In genomic region chr16:66588981-66589713, GRCh38 we compare ENCODE assay signal across 1 cellular context.
TF ChIP-seq lines count a peak whose summit lies in the region.

No MANE protein-coding gene starts in this region.

TF ChIP-seq in endothelial cell of umbilical vein, 7 proteins besides CTCF, POLR2A, EP300 and RAD21 (continued from another document):
- TF ChIP-seq EZH2 (IDR thresholded peaks at IDR 0.05; ENCODE audit: borderline replicate concordance, low read depth, low read length, severe bottlenecking), result no peak
- no peak for TF ChIP-seq JUN (IDR thresholded peaks at IDR 0.05; ENCODE audit: borderline replicate concordance, insufficient read depth, insufficient read length, low read depth)
- TF ChIP-seq FOS (IDR thresholded peaks at IDR 0.05; ENCODE audit: borderline replicate concordance, insufficient read depth, low read length), result no peak
- TF ChIP-seq MYC (IDR thresholded peaks at IDR 0.05; ENCODE audit: low read depth, low read length), result no peak
- TF ChIP-seq MAX (IDR thresholded peaks at IDR 0.05; ENCODE audit: insufficient read depth, insufficient read length), result no peak
- no peak for TF ChIP-seq POLR2AphosphoS5 (IDR thresholded peaks at IDR 0.05; ENCODE audit: insufficient read depth, low read depth, low read length)
